Comparison of ENCODE assay signal across 26 cellular contexts in genomic region chr17:76170114-76170513, GRCh38. TPM values are rescaled to one million over a fixed set of nuclear protein-coding genes. Genes with fewer than 3 reads are reported as not detected.
DNase-seq lines count a peak whose midpoint lies in the region; ATAC-seq, FAIRE-seq and TF ChIP-seq lines count a peak whose summit lies in the region.
"Had no signal": no experiment of that assay in that cellular context is flagged by ENCODE, and none has a peak within 500 bp of the region (broad histone marks: within the 10 kb centered on the region; RNA-seq: fewer than 3 reads in every experiment).

No MANE protein-coding gene starts in this region.

- H3K4me3 ChIP-seq in H1 (ENCODE audit: extremely low read depth in 1 of 4, insufficient read depth in 2 of 4, low read depth in 3 of 4, low read length in 4 of 4) = no peak overlapping the region
- H3K4me3 ChIP-seq in GM23338 = no peak overlapping the region
- H3K4me3 ChIP-seq in OCI-LY7 (ENCODE audit: low read depth, low read length, poor library complexity, severe bottlenecking) = no peak overlapping the region
- H3K4me3 ChIP-seq: GM23248 had no signal

- H3K27me3 ChIP-seq in H1 (replicated peaks in 1 of 4; ENCODE audit: control insufficient read depth in 3 of 4, extremely low read depth in 1 of 4, insufficient read depth in 3 of 4, low read length in 3 of 4) (no peaks in the 10 kb centered on the region), GM23338 (ENCODE audit: insufficient read depth) (no peaks in the 10 kb centered on the region)
- H3K27me3 ChIP-seq: BE2C had no signal

- H2BK5ac ChIP-seq in H1 (ENCODE audit: low read depth, low read length) = no peak overlapping the region

- H3K56ac ChIP-seq in H1 (replicated peaks; ENCODE audit: insufficient read length, low read depth, low read length) = no peak overlapping the region

- CTCF ChIA-PET in activated naive CD4-positive, alpha-beta T cell treated with anti-CD3 and anti-CD28 coated beads, Interleukin-2, amount 10 ng/mL, durations not matched to agents 7 days and 5 days (lab: Charles Lee) = interaction anchor here (1.4 to 2.9 kb wide), 3 partner anchors 10 to 109 kb away, joined by 3 to 9 read pairs (median 6); no protein-coding TSS in a partner anchor
- CTCF ChIA-PET in H1 (lab: Charles Lee; ENCODE audit: partially characterized antibody) (interaction anchor here (0.6 to 23.7 kb wide), 6 partner anchors 10 to 112 kb away, joined by 3 to 425 read pairs (median 6); partner anchors contain the start of gene FOXJ1), OCI-LY7 (lab: Charles Lee; ENCODE audit: unreplicated experiment) (interaction anchor here (0.9 kb wide), 1 partner anchor 10 kb away, joined by 4 read pairs; no protein-coding TSS in a partner anchor)

- no peak for DNase-seq in activated naive CD4-positive, alpha-beta T cell treated with anti-CD3 and anti-CD28 coated beads, Interleukin-2, amount 10 ng/mL, durations not matched to agents 7 days and 5 days
- DNase-seq in activated naive CD4-positive, alpha-beta T cell treated with anti-CD3 and anti-CD28 coated beads, Interleukin-2, amount 50 U/mL, for 16 hours = no peak
- no peak for DNase-seq in H1 (ENCODE audit: low read depth in 1 of 2, low spot score in 2 of 2)
- DNase-seq in GM23338 (ENCODE audit: low spot score) = no peak
- DNase-seq in OCI-LY7 (ENCODE audit: low spot score) = no peak
- DNase-seq: ACHN; BE2C; C1 segment of cervical spinal cord; Caco-2; CD4-positive, alpha-beta T cell; DMS153; DMS79; GDM1; GM23248; H7; HFFc6; IMR-90 had no signal

- H4K5ac ChIP-seq in H1 (ENCODE audit: insufficient read length, low read depth, low read length) = no peak overlapping the region

- WGBS in H1 (ENCODE audit: extremely low coverage in 1 of 2, insufficient coverage in 1 of 2, insufficient read length in 1 of 2, insufficient replicate concordance in 2 of 2, low coverage in 1 of 2, low lambda C conversion rate in 2 of 2, missing lambda C conversion rate in 1 of 2), 2 experiments = 100% methylated on average over 1 of the region's 1 CpG; no CpG with 5 or more reads in 1 of the 2 experiments

- H3K18ac ChIP-seq in H1 (ENCODE audit: extremely low read depth, low read length) = no peak overlapping the region

- H3K27ac Mint-ChIP-seq in activated naive CD4-positive, alpha-beta T cell treated with anti-CD3 and anti-CD28 coated beads, Interleukin-2, amount 10 ng/mL, durations not matched to agents 7 days and 5 days = peak overlapping the region; percentile 52
- no peak overlapping the region for H3K27ac Mint-ChIP-seq in GM23338
- H3K27ac Mint-ChIP-seq: CD4-positive, alpha-beta T cell; HFFc6 had no signal

- H3K14ac ChIP-seq in H1 (ENCODE audit: insufficient read length) = no peak overlapping the region

- H3K36me3 ChIP-seq in H1 (ENCODE audit: control insufficient read depth in 2 of 4, insufficient read depth in 4 of 4, low read length in 3 of 4) (no peaks in the 10 kb centered on the region), GM23338 (ENCODE audit: insufficient read depth) (no peaks in the 10 kb centered on the region), OCI-LY7 (ENCODE audit: insufficient read depth, low read length) (no peaks in the 10 kb centered on the region)
- H3K36me3 ChIP-seq: BE2C had no signal

- no TSS peak for BruUV-seq in OCI-LY7 (replicated peaks; lab: Mats Ljungman, UMichigan)

- H2AFZ ChIP-seq in H1 (ENCODE audit: low read length) (no peak overlapping the region), GM23338 (no peak overlapping the region), OCI-LY7 (ENCODE audit: low read length) (no peak overlapping the region)
- H2AFZ ChIP-seq: GM23248 had no signal

- no peak overlapping the region for H2BK20ac ChIP-seq in H1 (ENCODE audit: low read length)

- TF ChIP-seq CTCF in VCaP (conservative IDR thresholded peaks at IDR 0.05) (no peak), H1 (IDR thresholded peaks at IDR 0.05; ENCODE audit: control extremely low read depth in 1 of 3, insufficient read depth in 1 of 3, low read depth in 1 of 3, low read length in 3 of 3) (no peak), GM23338 (conservative IDR thresholded peaks at IDR 0.05; ENCODE audit: low read depth in 2 of 2) (no peak), OCI-LY7 (conservative IDR thresholded peaks at IDR 0.05; ENCODE audit: low read length) (no peak)

- no peak overlapping the region for H3K23ac ChIP-seq in H1 (ENCODE audit: insufficient read length)

- ATAC-seq in GM23338 = no peak
- ATAC-seq: HCT116 had no signal

- FAIRE-seq in H1 (lab: Jason Lieb, UNC) = no peak
- FAIRE-seq: A204.1, D721Med, GM12892, GM18507 had no signal

- H2BK12ac ChIP-seq in H1 (ENCODE audit: low read depth, low read length) = peak overlapping the region; percentile 27; the same call in 1 of the 2 replicates

- H3K27me3 Mint-ChIP-seq in activated naive CD4-positive, alpha-beta T cell treated with anti-CD3 and anti-CD28 coated beads, Interleukin-2, amount 10 ng/mL, durations not matched to agents 7 days and 5 days = no peaks in the 10 kb centered on the region
- no peaks in the 10 kb centered on the region for H3K27me3 Mint-ChIP-seq in GM23338 (ENCODE audit: insufficient read depth, low read depth, poor library complexity)
- H3K27me3 Mint-ChIP-seq: CD4-positive, alpha-beta T cell had no signal

- no peak overlapping the region for H4K91ac ChIP-seq in H1 (replicated peaks; ENCODE audit: insufficient read length, low read length)

- no peaks in the 10 kb centered on the region for H3K9me3 Mint-ChIP-seq in activated naive CD4-positive, alpha-beta T cell treated with anti-CD3 and anti-CD28 coated beads, Interleukin-2, amount 10 ng/mL, durations not matched to agents 7 days and 5 days
- H3K9me3 Mint-ChIP-seq in GM23338 = no peaks in the 10 kb centered on the region
- H3K9me3 Mint-ChIP-seq: CD4-positive, alpha-beta T cell; HFFc6 had no signal

- H3K23me2 ChIP-seq in H1 (ENCODE audit: low read depth, low read length) = no peaks in the 10 kb centered on the region

- no peak overlapping the region for H3K4me3 Mint-ChIP-seq in activated naive CD4-positive, alpha-beta T cell treated with anti-CD3 and anti-CD28 coated beads, Interleukin-2, amount 10 ng/mL, durations not matched to agents 7 days and 5 days
- no peak overlapping the region for H3K4me3 Mint-ChIP-seq in GM23338
- H3K4me3 Mint-ChIP-seq: CD4-positive, alpha-beta T cell; HFFc6 had no signal

- no peak for TF ChIP-seq EP300 in H1 (IDR thresholded peaks at IDR 0.05; ENCODE audit: borderline replicate concordance in 1 of 2, low read depth in 2 of 2, low read length in 2 of 2)

- no peak overlapping the region for H2AK5ac ChIP-seq in H1 (ENCODE audit: low read depth, low read length)

- H3K4ac ChIP-seq in H1 (replicated peaks; ENCODE audit: insufficient read length, low read depth, low read length) = no peak overlapping the region

- H4K20me1 ChIP-seq in H1 (replicated peaks in 1 of 2; ENCODE audit: control insufficient read depth in 1 of 2, insufficient read depth in 2 of 2, low read length in 2 of 2) = no peaks in the 10 kb centered on the region
- H4K20me1 ChIP-seq in GM23338 (replicated peaks; ENCODE audit: insufficient read depth) = no peaks in the 10 kb centered on the region
- no peaks in the 10 kb centered on the region for H4K20me1 ChIP-seq in OCI-LY7 (ENCODE audit: insufficient read depth, low read length)

- 0 out of 2 replicates have a peak, but pooled peaks cover 3% of the 10 kb centered on the region for H3F3A ChIP-seq in GM23338 (replicated peaks; ENCODE audit: low read depth)

- H3K27ac ChIP-seq in VCaP (peak overlapping the region; percentile 100; the same call in 1 of the 2 replicates), H1 (ENCODE audit: low read depth, low read length) (no peak overlapping the region), GM23338 (ENCODE audit: low read depth) (no peak overlapping the region), OCI-LY7 (ENCODE audit: low read depth, low read length, poor library complexity, severe bottlenecking) (no peak overlapping the region)
- H3K27ac ChIP-seq: GM23248, HL-60 had no signal

- H3K4me2 ChIP-seq in H1 (ENCODE audit: insufficient read depth in 1 of 2, low read depth in 2 of 2, low read length in 2 of 2) (no peak overlapping the region), GM23338 (no peak overlapping the region), OCI-LY7 (ENCODE audit: low read length) (no peak overlapping the region)

- no peak overlapping the region for H2BK120ac ChIP-seq in H1 (replicated peaks; ENCODE audit: low read depth, low read length)

- H3K79me2 ChIP-seq in H1 (ENCODE audit: control insufficient read depth in 1 of 2, insufficient read depth in 2 of 2, low read length in 2 of 2) (no peaks in the 10 kb centered on the region), GM23338 (replicated peaks; ENCODE audit: insufficient read depth) (no peaks in the 10 kb centered on the region), OCI-LY7 (ENCODE audit: insufficient read depth, low read depth, low read length) (no peaks in the 10 kb centered on the region)

- H3K4me1 ChIP-seq in H1 (replicated peaks in 1 of 4; ENCODE audit: control insufficient read depth in 3 of 4, insufficient read depth in 4 of 4, low read length in 3 of 4) = no peaks in the 10 kb centered on the region; a peak in 2 of 7 replicates
- H3K4me1 ChIP-seq in GM23338 (ENCODE audit: insufficient read depth) = peaks cover 3% of the 10 kb centered on the region; the same call in 1 of the 2 replicates
- peaks cover 10% of the 10 kb centered on the region for H3K4me1 ChIP-seq in OCI-LY7 (ENCODE audit: insufficient read depth, low read length, poor library complexity, severe bottlenecking)
- H3K4me1 ChIP-seq: BE2C had no signal

- no peaks in the 10 kb centered on the region for H3K9me2 ChIP-seq in GM23338 (ENCODE audit: insufficient read depth)
- H3K9me2 ChIP-seq in OCI-LY7 (ENCODE audit: insufficient read depth, low read length) = no peaks in the 10 kb centered on the region

- no peaks in the 10 kb centered on the region for H3K79me1 ChIP-seq in H1 (ENCODE audit: low read depth, low read length)

- POLR2A ChIA-PET in H1 (lab: Charles Lee; ENCODE audit: partially characterized antibody) = no interaction called here
- POLR2A ChIA-PET in OCI-LY7 (lab: Charles Lee) = interaction anchor here (0.7 to 1.3 kb wide), 6 partner anchors 9 to 24 kb away, joined by 3 to 4 read pairs (median 3); no protein-coding TSS in a partner anchor

- intact Hi-C loops in OCI-LY7 (cut with micrococcal nuclease; ENCODE audit: unreplicated experiment) = no loop called here

- H3K36me3 Mint-ChIP-seq in activated naive CD4-positive, alpha-beta T cell treated with anti-CD3 and anti-CD28 coated beads, Interleukin-2, amount 10 ng/mL, durations not matched to agents 7 days and 5 days = peaks cover 49% of the 10 kb centered on the region
- no peaks in the 10 kb centered on the region for H3K36me3 Mint-ChIP-seq in GM23338 (ENCODE audit: low read depth)

- H3K4me1 Mint-ChIP-seq in activated naive CD4-positive, alpha-beta T cell treated with anti-CD3 and anti-CD28 coated beads, Interleukin-2, amount 10 ng/mL, durations not matched to agents 7 days and 5 days = peaks cover 13% of the 10 kb centered on the region
- no peaks in the 10 kb centered on the region for H3K4me1 Mint-ChIP-seq in GM23338

- no peak for TF ChIP-seq RAD21 in H1 (IDR thresholded peaks at IDR 0.05 in 1 of 2, conservative IDR thresholded peaks at IDR 0.05 in 1 of 2; ENCODE audit: low read depth in 2 of 2, low read length in 2 of 2)

- H3K9me3 ChIP-seq in H1 (ENCODE audit: insufficient read depth in 2 of 2, low read depth in 1 of 2, low read length in 1 of 2) = no peaks in the 10 kb centered on the region
- H3K9me3 ChIP-seq in OCI-LY7 (ENCODE audit: low read length) = no peaks in the 10 kb centered on the region
- H3K9me3 ChIP-seq: BE2C, Caco-2 had no signal

- TF ChIP-seq POLR2A in H1 (IDR thresholded peaks at IDR 0.05; ENCODE audit: control extremely low read depth in 1 of 2, low read depth in 2 of 2, low read length in 2 of 2) = no peak

- H3K9ac ChIP-seq in H1 (replicated peaks in 1 of 4; ENCODE audit: extremely low read depth in 1 of 4, low read depth in 3 of 4, low read length in 3 of 4) = no peak overlapping the region
- H3K9ac ChIP-seq: GM23248 had no signal

- H2BK15ac ChIP-seq in H1 (ENCODE audit: low read length) = no peak overlapping the region

- H4K8ac ChIP-seq in H1 (ENCODE audit: extremely low read depth, insufficient read depth, low read length) = no peak overlapping the region

RNA-seq across cellular contexts. Expression of gene FOXJ1, which starts 29.1 kb away (rescaled TPM):
- 4.9 and 5.4 TPM in 2 replicates for total RNA-seq in H1 (2021; fragmentation: NEBNext Ultra II Directional; extraction: Animal tissue kit (Norgen Biotek cat#: 25700))
- 4.6 and 4.7 TPM in 2 replicates for polyA plus RNA-seq in H1 (2011; rRNA removed)
- 3.7 TPM for polyA plus RNA-seq in H1 (2011; cell fraction: cytosol; rRNA removed)
- 3.7 TPM for polyA plus RNA-seq in H1 (2011; cell fraction: nucleus; rRNA removed)
- 3.2 to 6.3 TPM (median 4.8 TPM) in 4 replicates for polyA plus RNA-seq in H1 (2012, experiment 1 of 2)
- 4.5 TPM for polyA plus RNA-seq in H1 (2012, experiment 2 of 2)
- polyA plus RNA-seq in H1 (2013, experiment 1 of 2) = 5.4 TPM
- 5.7 TPM for polyA plus RNA-seq in H1 (2013, experiment 2 of 2)
- polyA minus RNA-seq in H1 (2011; rRNA and poly(A)+ RNA removed) = 1.3 TPM in 2 replicates
- polyA minus RNA-seq in H1 (2011; cell fraction: cytosol; rRNA and poly(A)+ RNA removed) = 3.4 TPM
- polyA minus RNA-seq in H1 (2011; cell fraction: nucleus; rRNA and poly(A)+ RNA removed) = 2.7 TPM
- total RNA-seq in GM23338 (2014; rRNA removed; shearing (Covaris generic)) = 8.7 and 12.3 TPM in 2 replicates
- 2.3 and 2.8 TPM in 2 replicates for polyA plus RNA-seq in GM23338 (2016; fragmentation: Nextera tagmentation; extraction: Ambion mirVana)
- total RNA-seq in OCI-LY7 (2014; rRNA removed; shearing (Covaris generic)) = not detected in 2 replicates
- not detected in 2 replicates for total RNA-seq in OCI-LY7 (2022)
- total RNA-seq: Daoy, GM23248, HFFc6, HT1080, IMR-90 had no signal
- polyA plus RNA-seq: GM23248 had no signal
